Comparison of ENCODE assay signal across 23 cellular contexts in the genomic region with DNA sequence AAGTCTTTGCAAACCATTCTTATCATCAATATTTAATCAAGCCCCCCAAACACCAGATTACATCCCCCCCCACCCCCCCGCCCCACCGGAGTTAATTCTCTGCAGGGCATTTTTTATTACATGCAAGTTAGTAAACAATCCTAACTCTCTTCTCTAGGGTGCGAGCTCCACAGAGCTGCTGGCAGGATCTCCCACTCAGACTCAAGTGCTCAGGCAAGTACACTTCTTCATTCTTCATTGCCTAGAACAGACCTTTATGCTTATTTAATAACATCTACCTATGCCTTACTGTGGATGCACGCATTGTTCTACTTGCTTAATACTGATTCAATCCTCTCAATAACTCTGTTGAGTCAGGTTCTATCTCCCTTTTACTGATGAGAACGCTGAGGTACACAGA. TPM values are rescaled to one million over a fixed set of nuclear protein-coding genes. Genes with fewer than 3 reads are reported as not detected.
"Had no signal": no experiment of that assay in that cellular context is flagged by ENCODE, and none has a peak within 500 bp of the region (broad histone marks: within the 10 kb centered on the region; RNA-seq: fewer than 3 reads in every experiment).

No MANE protein-coding gene starts in this region.

- H3K27ac ChIP-seq: RWPE1 had no signal

- DNase-seq: KBM-7, MV-4-11, NCI-H1048, NCI-H1105 treated with DMSO at 0.1 percent for 48 hours, NCI-H1417 treated with DMSO at 0.1 percent for 48 hours, NCI-H146, NCI-H1694 treated with DMSO at 0.1 percent for 48 hours, NCI-H1930, NCI-H2081, NCI-H2107, NCI-H2171 treated with DMSO at 0.1 percent for 48 hours, NCI-H345, NCI-H446 treated with DMSO at 0.1 percent for 48 hours, NCI-H524 treated with DMSO at 0.1 percent for 48 hours, NCI-H69, NCI-H774, SHP77, SK-N-SH, SW 1271 had no signal

- H3K9me3 ChIP-seq: SK-N-SH had no signal

RNA-seq across cellular contexts. Expression of a gene that starts 9.9 kb away (rescaled TPM):
- total RNA-seq: HT-29, MCF 10A, SK-MEL-5 had no signal
